8 cellular contexts compared by ENCODE assay signal in genomic region chr13:48094404-48094780, GRCh38. TPM values are rescaled to one million over a fixed set of nuclear protein-coding genes. Genes with fewer than 3 reads are reported as not detected.
A peak's percentile ranks its signal among the peaks of the same experiment; 100 is the strongest.
DNase-seq lines count a peak whose midpoint lies in the region; ATAC-seq and TF ChIP-seq lines count a peak whose summit lies in the region.

No MANE protein-coding gene starts in this region.

- in situ Hi-C loops in astrocyte of the cerebellum (cut with HindIII; ENCODE audit: low sequenced_read_pairs) = no loop called here

- H3K9me3 Mint-ChIP-seq in activated naive CD4-positive, alpha-beta T cell treated with anti-CD3 and anti-CD28 coated beads for 36 hours = no peaks in the 10 kb centered on the region
- no peaks in the 10 kb centered on the region for H3K9me3 Mint-ChIP-seq in immature natural killer cell

- CTCF ChIA-PET in activated naive CD4-positive, alpha-beta T cell treated with anti-CD3 and anti-CD28 coated beads for 36 hours (lab: Charles Lee) = interaction anchor here (0.6 to 2.9 kb wide), 18 partner anchors 9 to 561 kb away, joined by 3 to 23 read pairs (median 4); partner anchors contain the start of gene NUDT15

- intact Hi-C loops in activated naive CD4-positive, alpha-beta T cell treated with anti-CD3 and anti-CD28 coated beads for 36 hours (cut with micrococcal nuclease) = loop anchor here (10.0 kb wide), 1 partner anchor 300 kb away; no protein-coding TSS in a partner anchor

- peaks cover 5% of the 10 kb centered on the region for H3K36me3 Mint-ChIP-seq in activated naive CD4-positive, alpha-beta T cell treated with anti-CD3 and anti-CD28 coated beads for 36 hours (ENCODE audit: low read depth)
- no peaks in the 10 kb centered on the region for H3K36me3 Mint-ChIP-seq in immature natural killer cell

- H3K4me3 Mint-ChIP-seq in activated naive CD4-positive, alpha-beta T cell treated with anti-CD3 and anti-CD28 coated beads for 36 hours = peak overlapping the region; percentile 91
- peak overlapping the region; percentile 92 to 98 (median 97) for H3K4me3 Mint-ChIP-seq in immature natural killer cell

- H3K27ac Mint-ChIP-seq in activated naive CD4-positive, alpha-beta T cell treated with anti-CD3 and anti-CD28 coated beads for 36 hours = peak overlapping the region; percentile 80
- peak overlapping the region; percentile 91 to 96 (median 94) for H3K27ac Mint-ChIP-seq in immature natural killer cell

- peaks cover 37% of the 10 kb centered on the region for H3K4me1 Mint-ChIP-seq in activated naive CD4-positive, alpha-beta T cell treated with anti-CD3 and anti-CD28 coated beads for 36 hours (ENCODE audit: low read depth)
- peaks cover 37 to 62% of the 10 kb centered on the region in 2 donors for H3K4me1 Mint-ChIP-seq in immature natural killer cell

- no peaks in the 10 kb centered on the region for H3K27me3 Mint-ChIP-seq in activated naive CD4-positive, alpha-beta T cell treated with anti-CD3 and anti-CD28 coated beads for 36 hours (ENCODE audit: low read depth)
- H3K27me3 Mint-ChIP-seq in immature natural killer cell (ENCODE audit: low read depth in 3 of 3) = peaks cover 5 to 15% (median 10%) of the 10 kb centered on the region in 3 donors

- TF ChIP-seq CTCF in astrocyte of the cerebellum (IDR thresholded peaks at IDR 0.05; ENCODE audit: low read depth, low read length, missing control alignments) = no peak

- peak overlapping the region; percentile 96 for H3K4me3 ChIP-seq in astrocyte of the cerebellum (ENCODE audit: low read depth, low read length)

- ATAC-seq in stimulated activated naive CD8-positive, alpha-beta T cell treated with anti-CD3 and anti-CD28 coated beads, Interleukin-15, Interleukin-2, amounts not matched to agents 100 U/mL and 50 U/mL, for 24 hours = no peak
- ATAC-seq in HG02610 (IDR thresholded peaks at IDR 0.05; ENCODE audit: unreplicated experiment) = no peak

- peak; percentile 12 for DNase-seq in activated naive CD4-positive, alpha-beta T cell treated with anti-CD3 and anti-CD28 coated beads for 36 hours
- no peak for DNase-seq in activated naive CD4-positive, alpha-beta T cell (lab: John Stamatoyannopoulos, UW)
- DNase-seq in HT-29 (ENCODE audit: low spot score) (peak; percentile 39), astrocyte of the cerebellum (ENCODE audit: low read depth) (no peak), immature natural killer cell (no peak), SIG-M5 treated with dmso at 0.1 percent for 504 hours (lab: John Stamatoyannopoulos, UW; ENCODE audit: unreplicated experiment) (no peak)
- DNase-seq in stimulated activated naive CD8-positive, alpha-beta T cell treated with anti-CD3 and anti-CD28 coated beads, Interleukin-15, Interleukin-2, amounts not matched to agents 100 U/mL and 50 U/mL, for 24 hours = peak; percentile 16

RNA-seq across cellular contexts. Expression of gene MED4, which starts 0.5 kb away (rescaled TPM):
- total RNA-seq in activated naive CD4-positive, alpha-beta T cell treated with anti-CD3 and anti-CD28 coated beads for 36 hours = 10 to 100 TPM; 45.8 to 50.1 TPM
- 25.4 and 25.7 TPM in 2 replicates for total RNA-seq in HT-29 (2014; rRNA removed; shearing (Covaris generic))
- polyA plus RNA-seq in immature natural killer cell = 100 to 1,000 TPM in 1 of 3 donors, 10 to 100 TPM in 2; 78.8 to 120 (median 82.8) TPM

RNA-seq across cellular contexts. Expression of gene NUDT15, which starts 56.9 kb away (rescaled TPM):
- 10 to 100 TPM; 28.3 to 29.2 TPM for total RNA-seq in activated naive CD4-positive, alpha-beta T cell treated with anti-CD3 and anti-CD28 coated beads for 36 hours
- total RNA-seq in HT-29 (2014; rRNA removed; shearing (Covaris generic)) = 24.7 and 28.0 TPM in 2 replicates
- 10 to 100 TPM in 2 of 3 donors, 1 to 10 TPM in 1; 8.2 to 12.3 (median 10.4) TPM for polyA plus RNA-seq in immature natural killer cell

Comparison
In these comparisons a context has a peak if more than half of its experiments do, and no peak if none do; other contexts are left out.
1. DNase-seq: peak in activated naive CD4-positive, alpha-beta T cell treated with anti-CD3 and anti-CD28 coated beads for 36 hours (single experiment), HT-29 (single experiment) and stimulated activated naive CD8-positive, alpha-beta T cell treated with anti-CD3 and anti-CD28 coated beads, Interleukin-15, Interleukin-2, amounts not matched to agents 100 U/mL and 50 U/mL, for 24 hours (single experiment); none in activated naive CD4-positive, alpha-beta T cell (0 of 4), astrocyte of the cerebellum (single experiment), immature natural killer cell (0 of 3) and SIG-M5 treated with dmso at 0.1 percent for 504 hours (single experiment).